ENCODE assay signal across 8 cellular contexts in the genomic region with DNA sequence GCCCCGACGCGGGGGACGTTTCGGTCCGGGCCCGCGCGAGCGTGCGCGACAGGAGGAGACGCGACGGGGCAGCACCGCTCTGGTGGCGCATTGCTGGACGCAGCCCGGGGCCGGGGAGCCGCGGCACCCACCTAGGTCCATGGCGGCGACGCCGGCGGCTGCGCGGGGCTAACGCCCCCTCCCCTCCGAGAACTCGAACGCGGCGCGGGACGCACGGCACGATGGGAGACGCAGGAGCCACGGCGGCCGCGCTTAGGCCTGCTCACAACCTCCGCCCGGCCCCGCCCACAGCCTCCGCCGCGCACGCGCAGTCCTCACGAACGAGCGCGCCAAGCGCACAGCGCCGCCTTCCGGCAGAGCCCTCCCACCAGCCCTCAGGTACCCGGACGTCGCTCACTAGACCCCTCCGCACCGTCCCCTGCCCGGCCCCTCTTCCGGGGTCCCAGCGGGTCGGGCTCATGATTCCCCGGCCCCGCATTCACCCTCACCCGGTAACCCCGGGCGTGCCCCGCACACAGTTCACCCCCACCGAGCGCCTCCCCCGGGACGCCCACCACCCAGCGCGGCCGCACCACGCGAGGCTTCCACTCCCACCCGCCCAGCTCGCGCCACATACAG. TPM values are rescaled to one million over a fixed set of nuclear protein-coding genes. Genes with fewer than 3 reads are reported as not detected.
A peak's percentile ranks its signal among the peaks of the same experiment; 100 is the strongest.
DNase-seq lines count a peak whose midpoint lies in the region; TF ChIP-seq lines count a peak whose summit lies in the region.

A gene (minus strand): TSS at position 263 of the 618 bp plus-strand sequence. CDS start 122 bp downstream, at position 141.

- TF ChIP-seq CTCF in GM12865 (IDR thresholded peaks at IDR 0.05; ENCODE audit: insufficient read depth, low read depth, low read length, missing control alignments): peak; percentile 99
- TF ChIP-seq CTCF in HFF-Myc (IDR thresholded peaks at IDR 0.05; ENCODE audit: low read depth, low read length, missing control alignments): peak; percentile 92
- TF ChIP-seq CTCF in cardiac muscle cell (IDR thresholded peaks at IDR 0.05; ENCODE audit: low read depth, low read length): peak; percentile 86
- TF ChIP-seq CTCF in parathyroid adenoma (IDR thresholded peaks at IDR 0.05): peak; percentile 97
- TF ChIP-seq CTCF in tibial artery (IDR thresholded peaks at IDR 0.05): peak; percentile 88 to 91

- H3K9ac ChIP-seq in parathyroid adenoma: peak within 1 kb of the TSS; percentile 59

- peaks cover 4% of the 10 kb centered on the region for H3K79me2 ChIP-seq in parathyroid adenoma

- peak within 1 kb of the TSS; percentile 99 for H3K4me2 ChIP-seq in parathyroid adenoma (ENCODE audit: low read length)

- H3K4me3 ChIP-seq in GM12865 (ENCODE audit: low read depth, low read length) (peak within 1 kb of the TSS; percentile 94), HFF-Myc (replicated peaks; ENCODE audit: low read depth, low read length) (peak within 1 kb of the TSS; percentile 78), cardiac muscle cell (peak within 1 kb of the TSS; percentile 62), parathyroid adenoma (ENCODE audit: low read depth, low read length) (peak within 1 kb of the TSS; percentile 73), tibial artery (peak within 1 kb of the TSS; percentile 74 to 79)

- H3K36me3 ChIP-seq in cardiac muscle cell (peaks cover 5% of the 10 kb centered on the region), parathyroid adenoma (ENCODE audit: control insufficient read depth, insufficient read depth, low read length) (no peaks in the 10 kb centered on the region), tibial artery (peaks cover 6 to 22% (median 11%) of the 10 kb centered on the region in 3 donors)

- H3K27me3 ChIP-seq in cardiac muscle cell (no peaks in the 10 kb centered on the region), parathyroid adenoma (ENCODE audit: control insufficient read depth, insufficient read depth, low read length) (no peaks in the 10 kb centered on the region), tibial artery (no peaks in the 10 kb centered on the region)

- peak within 1 kb of the TSS; percentile 69 for H3K27ac ChIP-seq in cardiac muscle cell
- peak within 1 kb of the TSS; percentile 18 for H3K27ac ChIP-seq in parathyroid adenoma
- peak within 1 kb of the TSS; percentile 84 to 87 for H3K27ac ChIP-seq in tibial artery

- peak; percentile 96 for DNase-seq in GM12865 (ENCODE audit: low read depth)
- peak; percentile 71 for DNase-seq in HFF-Myc (ENCODE audit: extremely low read depth, low read depth)
- DNase-seq in MV-4-11 (lab: John Stamatoyannopoulos, UW): peak; percentile 82
- peak; percentile 50 to 84 for DNase-seq in SW 1271 (lab: John Stamatoyannopoulos, UW)
- peak; percentile 95 for DNase-seq in activated naive CD8-positive, alpha-beta T cell treated with anti-CD3 and anti-CD28 coated beads, Interleukin-2, amount 50 U/mL, for 16 hours (ENCODE audit: low read depth, low spot score)
- DNase-seq in cardiac muscle cell (ENCODE audit: low read depth in 1 of 2, low spot score in 1 of 2): peak; percentile 92 to 96
- DNase-seq in tibial artery: peak; percentile 88 to 95

- H3K9me3 ChIP-seq in cardiac muscle cell (ENCODE audit: low read depth) (no peaks in the 10 kb centered on the region), parathyroid adenoma (ENCODE audit: control insufficient read depth, low read length) (no peaks in the 10 kb centered on the region), tibial artery (no peaks in the 10 kb centered on the region)

- H3K4me1 ChIP-seq in cardiac muscle cell (ENCODE audit: low read depth) (peaks cover 5% of the 10 kb centered on the region), parathyroid adenoma (peaks cover 5% of the 10 kb centered on the region), tibial artery (peaks cover 0 to 28% (median 21%) of the 10 kb centered on the region in 4 donors)

- H2AFZ ChIP-seq in parathyroid adenoma: peak within 1 kb of the TSS; percentile 97

- intact Hi-C loops in tibial artery (cut with DNase I; ENCODE audit: low total_unique reads): no loop called here

RNA-seq across cellular contexts. Expression of the gene that starts here (rescaled TPM):
- total RNA-seq in cardiac muscle cell: 16.4 and 24.8 TPM in 2 replicates
- 23.7 and 42.6 TPM in 2 replicates for polyA plus RNA-seq in cardiac muscle cell

Comparison
In these comparisons a context has a peak if more than half of its experiments do, and no peak if none do; other contexts are left out.
1. Peak in every context shown above with its lines: DNase-seq, H3K4me3 ChIP-seq and H3K27ac ChIP-seq.
2. H3K27ac ChIP-seq: peak in every context shown above with its lines; median percentile 86 in tibial artery; 69 in cardiac muscle cell; 18 in parathyroid adenoma.